In the genomic region with DNA sequence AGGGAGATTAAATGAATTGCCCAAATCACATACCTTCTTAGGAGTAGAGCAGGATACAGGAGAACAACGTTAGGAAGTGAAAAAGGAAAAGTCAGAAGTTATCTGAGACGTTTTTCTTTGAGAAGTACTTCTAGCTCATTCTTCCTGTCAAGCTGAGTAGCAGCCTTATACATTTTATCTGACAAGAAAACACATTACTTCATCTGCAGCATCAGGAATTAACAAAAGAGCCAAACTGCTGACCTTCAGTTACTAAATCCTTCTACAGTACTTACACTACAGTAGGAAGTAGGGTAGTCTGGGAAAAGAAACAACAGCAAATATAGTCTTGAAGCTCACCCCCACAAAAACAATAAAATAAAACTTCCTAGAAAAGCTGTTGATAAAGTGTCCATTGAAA, we compare ENCODE assay signal across 23 cellular contexts. TPM values are rescaled to one million over a fixed set of nuclear protein-coding genes. Genes with fewer than 3 reads are reported as not detected.
A peak's percentile ranks its signal among the peaks of the same experiment; 100 is the strongest.
DNase-seq lines count a peak whose midpoint lies in the region; ATAC-seq, FAIRE-seq and TF ChIP-seq lines count a peak whose summit lies in the region.
"Had no signal": no experiment of that assay in that cellular context is flagged by ENCODE, and none has a peak within 500 bp of the region (broad histone marks: within the 10 kb centered on the region; RNA-seq: fewer than 3 reads in every experiment).

No MANE protein-coding gene starts in this region.

- CTCF ChIA-PET in CD8-positive, alpha-beta T cell (lab: Charles Lee) = no interaction called here

- no peaks in the 10 kb centered on the region for H3K9me3 ChIP-seq in CD8-positive, alpha-beta T cell (ENCODE audit: low read length)
- no peaks in the 10 kb centered on the region for H3K9me3 ChIP-seq in astrocyte (ENCODE audit: insufficient read depth, low read depth, low read length)
- H3K9me3 ChIP-seq in lower lobe of right lung = no peaks in the 10 kb centered on the region
- H3K9me3 ChIP-seq: BLaER1, HAP-1, SK-N-SH had no signal

- H3K27ac Mint-ChIP-seq in CD8-positive, alpha-beta T cell = peak overlapping the region; percentile 10
- H3K27ac Mint-ChIP-seq in astrocyte (ENCODE audit: unreplicated experiment) (no peak overlapping the region), nephron (peak overlapping the region in 2 of 3 experiments; percentile 31 to 33)
- no peak overlapping the region for H3K27ac Mint-ChIP-seq in activated T-cell treated with anti-CD3 and anti-CD28 coated beads, Interleukin-2, amount 50 U/mL, for 72 hours
- H3K27ac Mint-ChIP-seq: CD4-positive, CD25-positive, alpha-beta regulatory T cell had no signal

- peaks cover 14% of the 10 kb centered on the region for H3K4me1 Mint-ChIP-seq in CD8-positive, alpha-beta T cell (ENCODE audit: low read depth)
- H3K4me1 Mint-ChIP-seq in astrocyte (ENCODE audit: low read depth, unreplicated experiment) (peaks cover 3% of the 10 kb centered on the region), nephron (no peaks in the 10 kb centered on the region)
- peaks cover 7% of the 10 kb centered on the region for H3K4me1 Mint-ChIP-seq in activated T-cell treated with anti-CD3 and anti-CD28 coated beads, Interleukin-2, amount 50 U/mL, for 72 hours (ENCODE audit: low read depth)

- H3K4me2 ChIP-seq in astrocyte (ENCODE audit: low read length) = no peak overlapping the region
- H3K4me2 ChIP-seq: BLaER1, SK-N-SH had no signal

- H3K27ac ChIP-seq in CD8-positive, alpha-beta T cell (ENCODE audit: low read depth, low read length) = no peak overlapping the region
- no peak overlapping the region for H3K27ac ChIP-seq in astrocyte (ENCODE audit: low read depth, low read length)
- H3K27ac ChIP-seq in lower lobe of right lung = no peak overlapping the region
- H3K27ac ChIP-seq: BLaER1 had no signal

- no peak overlapping the region for H3K9ac ChIP-seq in astrocyte (ENCODE audit: low read length)
- H3K9ac ChIP-seq: BLaER1, SK-N-SH had no signal

- no peak overlapping the region for H3K4me3 Mint-ChIP-seq in CD8-positive, alpha-beta T cell
- no peak overlapping the region for H3K4me3 Mint-ChIP-seq in astrocyte (ENCODE audit: unreplicated experiment)
- no peak overlapping the region for H3K4me3 Mint-ChIP-seq in nephron
- no peak overlapping the region for H3K4me3 Mint-ChIP-seq in activated T-cell treated with anti-CD3 and anti-CD28 coated beads, Interleukin-2, amount 50 U/mL, for 72 hours
- H3K4me3 Mint-ChIP-seq: CD4-positive, CD25-positive, alpha-beta regulatory T cell had no signal

- no peak overlapping the region for H2AFZ ChIP-seq in astrocyte (ENCODE audit: low read depth, low read length)

- H4K20me1 ChIP-seq in astrocyte (ENCODE audit: insufficient read depth, low read length) = no peaks in the 10 kb centered on the region

- no peaks in the 10 kb centered on the region for H3K9me3 Mint-ChIP-seq in CD8-positive, alpha-beta T cell
- H3K9me3 Mint-ChIP-seq in astrocyte (ENCODE audit: unreplicated experiment) = no peaks in the 10 kb centered on the region
- H3K9me3 Mint-ChIP-seq in nephron = no peaks in the 10 kb centered on the region
- peaks cover 0 to 1% of the 10 kb centered on the region in 2 donors for H3K9me3 Mint-ChIP-seq in activated T-cell treated with anti-CD3 and anti-CD28 coated beads, Interleukin-2, amount 50 U/mL, for 72 hours
- H3K9me3 Mint-ChIP-seq: CD4-positive, CD25-positive, alpha-beta regulatory T cell had no signal

- H3K36me3 Mint-ChIP-seq in CD8-positive, alpha-beta T cell = peaks cover 18% of the 10 kb centered on the region
- no peaks in the 10 kb centered on the region for H3K36me3 Mint-ChIP-seq in astrocyte (ENCODE audit: low read depth, unreplicated experiment)
- H3K36me3 Mint-ChIP-seq in nephron (ENCODE audit: low read depth) = no peaks in the 10 kb centered on the region
- H3K36me3 Mint-ChIP-seq in activated T-cell treated with anti-CD3 and anti-CD28 coated beads, Interleukin-2, amount 50 U/mL, for 72 hours (ENCODE audit: insufficient read depth in 2 of 2) = no peaks in the 10 kb centered on the region

- intact Hi-C loops in CD8-positive, alpha-beta T cell (cut with DNase I, micrococcal nuclease) = no loop called here
- intact Hi-C loops in lower lobe of right lung (cut with DNase I) (no loop called here), Right ventricle myocardium superior (cut with DNase I) (no loop called here)

- H3K4me3 ChIP-seq in CD8-positive, alpha-beta T cell (ENCODE audit: low read depth, low read length) = no peak overlapping the region
- H3K4me3 ChIP-seq in astrocyte (ENCODE audit: insufficient read depth, low read depth, low read length) (no peak overlapping the region), fibroblast of pulmonary artery (replicated peaks; ENCODE audit: low read depth, low read length) (no peak overlapping the region), lower lobe of right lung (no peak overlapping the region)
- H3K4me3 ChIP-seq: BLaER1, HAP-1, K562 had no signal

- no peaks in the 10 kb centered on the region for H3K36me3 ChIP-seq in CD8-positive, alpha-beta T cell (ENCODE audit: insufficient read depth, low read length)
- no peaks in the 10 kb centered on the region for H3K36me3 ChIP-seq in astrocyte (ENCODE audit: insufficient read depth, low read length)
- H3K36me3 ChIP-seq in lower lobe of right lung = no peaks in the 10 kb centered on the region
- H3K36me3 ChIP-seq: HAP-1 had no signal

- H3K4me1 ChIP-seq in CD8-positive, alpha-beta T cell (ENCODE audit: insufficient read depth, low read length) = no peaks in the 10 kb centered on the region
- H3K4me1 ChIP-seq in astrocyte (ENCODE audit: insufficient read depth, low read length) (peaks cover 2% of the 10 kb centered on the region), lower lobe of right lung (no peaks in the 10 kb centered on the region)
- H3K4me1 ChIP-seq: BLaER1 had no signal

- ATAC-seq in CD8-positive, alpha-beta T cell = no peak
- ATAC-seq in GM19452 (IDR thresholded peaks at IDR 0.05; ENCODE audit: unreplicated experiment) = no peak
- ATAC-seq in activated T-cell treated with anti-CD3 and anti-CD28 coated beads, Interleukin-2, amount 50 U/mL, for 72 hours (replicated peaks in 1 of 2) = no peak
- no peak for ATAC-seq in lower lobe of right lung
- ATAC-seq in Right ventricle myocardium superior (ENCODE audit: poor library complexity) = no peak
- ATAC-seq: K562 had no signal

- H3K27me3 Mint-ChIP-seq in CD8-positive, alpha-beta T cell (ENCODE audit: low read depth) = no peaks in the 10 kb centered on the region
- H3K27me3 Mint-ChIP-seq in astrocyte (ENCODE audit: low read depth, unreplicated experiment) (no peaks in the 10 kb centered on the region), nephron (ENCODE audit: low read depth) (no peaks in the 10 kb centered on the region)
- peaks cover 24% of the 10 kb centered on the region for H3K27me3 Mint-ChIP-seq in activated T-cell treated with anti-CD3 and anti-CD28 coated beads, Interleukin-2, amount 50 U/mL, for 72 hours (ENCODE audit: low read depth)
- H3K27me3 Mint-ChIP-seq: CD4-positive, CD25-positive, alpha-beta regulatory T cell had no signal

- POLR2A ChIA-PET in CD8-positive, alpha-beta T cell (lab: Charles Lee) = interaction anchor here (0.6 kb wide), 1 partner anchor 28 kb away, joined by 4 read pairs; no protein-coding TSS in a partner anchor

- no peak for DNase-seq in CD8-positive, alpha-beta T cell
- DNase-seq in astrocyte (ENCODE audit: low read depth) (peak; percentile 16), fibroblast of pulmonary artery (ENCODE audit: low read depth) (peak; percentile 44), lower lobe of right lung (no peak), Right ventricle myocardium superior (no peak)
- no peak for DNase-seq in activated T-cell treated with anti-CD3 and anti-CD28 coated beads, Interleukin-2, amount 50 U/mL, for 72 hours
- DNase-seq: CD4-positive, CD25-positive, alpha-beta regulatory T cell; GOT3; Kasumi-1; NCI-H1105; NCI-H1436 treated with DMSO at 0.1 percent for 48 hours; NCI-H187 treated with DMSO at 0.1 percent for 48 hours; NCI-H2107; NCI-H524 treated with DMSO at 0.1 percent for 48 hours; NCI-H774; SK-N-SH had no signal

- no peaks in the 10 kb centered on the region for H3K27me3 ChIP-seq in CD8-positive, alpha-beta T cell (ENCODE audit: insufficient read depth, low read length)
- H3K27me3 ChIP-seq in astrocyte (ENCODE audit: insufficient read depth, low read length) (no peaks in the 10 kb centered on the region), lower lobe of right lung (ENCODE audit: low read depth) (no peaks in the 10 kb centered on the region)

- no peak for TF ChIP-seq CTCF in CD8-positive, alpha-beta T cell (IDR thresholded peaks at IDR 0.05)
- TF ChIP-seq CTCF in astrocyte (IDR thresholded peaks at IDR 0.05; ENCODE audit: insufficient read depth, low read depth, low read length) (no peak), fibroblast of pulmonary artery (IDR thresholded peaks at IDR 0.05; ENCODE audit: low read length, missing control alignments) (no peak), nephron (IDR thresholded peaks at IDR 0.05; ENCODE audit: unreplicated experiment in 3 of 3) (no peak), lower lobe of right lung (IDR thresholded peaks at IDR 0.05) (no peak)

- peaks cover 32% of the 10 kb centered on the region for H3K79me2 ChIP-seq in astrocyte (ENCODE audit: insufficient read depth, low read length)

- no peak for FAIRE-seq in astrocyte (lab: Jason Lieb, UNC)
- FAIRE-seq: RCC 7860 had no signal

RNA-seq across cellular contexts. Expression of a gene that starts 57.0 kb away (rescaled TPM):
- total RNA-seq in CD8-positive, alpha-beta T cell = 10 to 100 TPM; 14.7 to 18.4 TPM
- total RNA-seq in astrocyte (20.1 and 24.6 TPM in 2 replicates), lower lobe of right lung (14.2 TPM), Right ventricle myocardium superior (3.1 TPM)
- 10 to 100 TPM; 15.6 to 19.1 TPM for total RNA-seq in activated T-cell treated with anti-CD3 and anti-CD28 coated beads, Interleukin-2, amount 50 U/mL, for 72 hours
- total RNA-seq: G401 had no signal

Comparison
In these comparisons a context has a peak if more than half of its experiments do, and no peak if none do; other contexts are left out.
1. DNase-seq: peak in astrocyte (single experiment) and fibroblast of pulmonary artery (single experiment); none in CD8-positive, alpha-beta T cell (0 of 7), activated T-cell treated with anti-CD3 and anti-CD28 coated beads, Interleukin-2, amount 50 U/mL, for 72 hours (0 of 2), lower lobe of right lung (single experiment) and Right ventricle myocardium superior (single experiment).
2. H3K27ac Mint-ChIP-seq: peak in CD8-positive, alpha-beta T cell (single experiment) and nephron (2 of 3); none in astrocyte (single experiment) and activated T-cell treated with anti-CD3 and anti-CD28 coated beads, Interleukin-2, amount 50 U/mL, for 72 hours (single experiment).